ENCODE assay signal across 8 cellular contexts in genomic region chr16:740459-740763, GRCh38. TPM values are rescaled to one million over a fixed set of nuclear protein-coding genes. Genes with fewer than 3 reads are reported as not detected.
DNase-seq lines count a peak whose midpoint lies in the region; ATAC-seq, FAIRE-seq and TF ChIP-seq lines count a peak whose summit lies in the region.

No MANE protein-coding gene starts in this region.

- in situ Hi-C loops in gastrocnemius medialis (cut with MboI; ENCODE audit: low sequenced_read_pairs in 4 of 4): no loop called here

- TF ChIP-seq EP300 in gastroesophageal sphincter (IDR thresholded peaks at IDR 0.05): no peak

- FAIRE-seq in urothelium cell line (lab: Jason Lieb, UNC): no peak

- H3K36me3 ChIP-seq in gastroesophageal sphincter (peaks cover 0 to 40% of the 10 kb centered on the region in 2 donors), gastrocnemius medialis (peaks cover 0 to 26% of the 10 kb centered on the region in 2 donors)

- TF ChIP-seq CTCF in gastroesophageal sphincter (IDR thresholded peaks at IDR 0.05) (no peak), gastrocnemius medialis (IDR thresholded peaks at IDR 0.05 in 4 of 5, conservative IDR thresholded peaks at IDR 0.05 in 1 of 5) (no peak)

- H3K27me3 ChIP-seq in gastroesophageal sphincter (peaks cover 33% of the 10 kb centered on the region), gastrocnemius medialis (peaks cover 3 to 6% (median 5%) of the 10 kb centered on the region in 3 donors)

- ATAC-seq in Right ventricle myocardium inferior (peak; percentile 14), SK-N-SH treated with all-trans-retinoic acid at 6 μM for 48 hours (peak; percentile 49), gastroesophageal sphincter (peak; percentile 33), gastrocnemius medialis (peak; percentile 14 to 21)

- WGBS in gastroesophageal sphincter (ENCODE audit: low coverage in 1 of 2), 2 donors: no CpG with 5 or more reads among the region's 22 CpGs

- TF ChIP-seq POLR2A in gastroesophageal sphincter (IDR thresholded peaks at IDR 0.05) (no peak), gastrocnemius medialis (IDR thresholded peaks at IDR 0.05) (no peak)

- H3K9me3 ChIP-seq in gastroesophageal sphincter (no peaks in the 10 kb centered on the region), gastrocnemius medialis (no peaks in the 10 kb centered on the region)

- peaks cover 0 to 21% (median 14%) of the 10 kb centered on the region in 3 donors for H3K4me1 ChIP-seq in gastroesophageal sphincter
- H3K4me1 ChIP-seq in gastrocnemius medialis: peaks cover 11% of the 10 kb centered on the region in 2 donors

- DNase-seq in Right ventricle myocardium inferior (ENCODE audit: missing footprints) (no peak), cardiac septum (ENCODE audit: low spot score) (no peak), gastrocnemius medialis (no peak), urothelium cell line (ENCODE audit: low spot score) (no peak), SKM-1 treated with dmso at 0.1 percent for 144 hours (lab: John Stamatoyannopoulos, UW; ENCODE audit: unreplicated experiment) (no peak)
- DNase-seq in stimulated activated naive CD4-positive, alpha-beta T cell treated with Interleukin-2 at 50 U/mL for 16 hours (lab: John Stamatoyannopoulos, UW): no peak

- intact Hi-C loops in Right ventricle myocardium inferior (cut with DNase I) (loop anchor here (2.0 kb wide), 1 partner anchor 26 kb away; the partner anchor contains the start of gene METRN), cardiac septum (cut with DNase I) (loop anchor here (2.0 to 5.0 kb wide), 2 partner anchors 20 to 47 kb away; partner anchors contain the start of genes ANTKMT, CHTF18 and RPUSD1), gastrocnemius medialis (cut with DNase I; ENCODE audit: low total_unique reads) (no loop called here)

- H3K4me3 ChIP-seq in gastroesophageal sphincter: peak overlapping the region; percentile 76 to 97
- peak overlapping the region; percentile 64 to 99 (median 94) for H3K4me3 ChIP-seq in gastrocnemius medialis

- H3K27ac ChIP-seq in gastroesophageal sphincter (peak overlapping the region in 3 of 4 donors; percentile 76 to 84 (median 83)), gastrocnemius medialis (peak overlapping the region; percentile 58 to 87 (median 83))

TF ChIP-seq in SK-N-SH treated with all-trans-retinoic acid at 6 μM for 48 hours, 23 proteins besides CTCF, POLR2A, EP300 and RAD21:
- no peak for TF ChIP-seq GLIS3 (CRISPR knock-in tag; IDR thresholded peaks at IDR 0.05)
- TF ChIP-seq TSHZ2 (CRISPR knock-in tag; IDR thresholded peaks at IDR 0.05): no peak
- TF ChIP-seq PPARA (CRISPR knock-in tag; IDR thresholded peaks at IDR 0.05; ENCODE audit: borderline replicate concordance): no peak
- no peak for TF ChIP-seq ZFP30 (CRISPR knock-in tag; IDR thresholded peaks at IDR 0.05)
- no peak for TF ChIP-seq RARB (CRISPR knock-in tag; IDR thresholded peaks at IDR 0.05)
- no peak for TF ChIP-seq ISL1 (CRISPR knock-in tag; IDR thresholded peaks at IDR 0.05)

RNA-seq across cellular contexts. Expression of gene CIAO3, which starts 0.4 kb away (rescaled TPM):
- 32.2 TPM for total RNA-seq in Right ventricle myocardium inferior
- 21.7 TPM for total RNA-seq in cardiac septum
- 10 to 100 TPM; 18.5 to 46.7 (median 25.6) TPM for total RNA-seq in gastroesophageal sphincter
- total RNA-seq in gastrocnemius medialis: 10 to 100 TPM; 16.1 to 48.5 (median 21.6) TPM

RNA-seq across cellular contexts. Expression of gene HAGHL, which starts 13.5 kb away (rescaled TPM):
- total RNA-seq in Right ventricle myocardium inferior (18.7 TPM), cardiac septum (10.9 TPM), gastroesophageal sphincter (1 to 10 TPM; 1.1 to 4.8 (median 2.8) TPM), gastrocnemius medialis (under 1 TPM in 2 of 4 donors, not detected in 2; 0.27 to 0.42 TPM)

RNA-seq across cellular contexts. Expression of gene CCDC78, which starts 14.2 kb away (rescaled TPM):
- total RNA-seq in Right ventricle myocardium inferior: 0.49 TPM
- 0.16 TPM for total RNA-seq in cardiac septum
- total RNA-seq in gastroesophageal sphincter: under 1 TPM in 1 of 4 donors, not detected in 3; 0.13 TPM
- not detected for total RNA-seq in gastrocnemius medialis

RNA-seq across cellular contexts. Expression of gene ANTKMT, which starts 19.5 kb away (rescaled TPM):
- 29.1 TPM for total RNA-seq in Right ventricle myocardium inferior
- 36.6 TPM for total RNA-seq in cardiac septum
- total RNA-seq in gastroesophageal sphincter: 10 to 100 TPM; 23.5 to 46.2 (median 31.0) TPM
- 10 to 100 TPM; 20.9 to 84.0 (median 38.7) TPM for total RNA-seq in gastrocnemius medialis

RNA-seq across cellular contexts. Expression of gene MSLN, which starts 20.1 kb away (rescaled TPM):
- total RNA-seq in Right ventricle myocardium inferior: 1.9 TPM
- total RNA-seq in cardiac septum: not detected
- total RNA-seq in gastroesophageal sphincter: 1 to 10 TPM in 1 of 4 donors, under 1 TPM in 1, not detected in 2; 0.73 to 7.2 TPM
- not detected for total RNA-seq in gastrocnemius medialis
